Comparison of ENCODE assay signal across 15 cellular contexts in genomic region chr22:35335936-35336781, GRCh38. TPM values are rescaled to one million over a fixed set of nuclear protein-coding genes. Genes with fewer than 3 reads are reported as not detected.
DNase-seq lines count a peak whose midpoint lies in the region; ATAC-seq, FAIRE-seq and TF ChIP-seq lines count a peak whose summit lies in the region.
"Had no signal": no experiment of that assay in that cellular context is flagged by ENCODE, and none has a peak within 500 bp of the region (broad histone marks: within the 10 kb centered on the region; RNA-seq: fewer than 3 reads in every experiment).

No MANE protein-coding gene starts in this region.

- intact Hi-C loops in activated T-helper 2 cell treated with anti-CD3 and anti-CD28 coated beads, Interferon-gamma antibody, Interleukin-2, Interleukin-4, amounts not matched to agents 10 μg/mL and 5 μg/mL and 100 μg/mL, durations not matched to agents 14 hours and 24 hours and 36 hours (cut with micrococcal nuclease) = no loop called here

- H3K36me3 ChIP-seq in BE2C = peaks cover 26% of the 10 kb centered on the region
- H3K36me3 ChIP-seq: uterus had no signal

- no peak overlapping the region for H3K4me3 Mint-ChIP-seq in activated T-helper 2 cell treated with anti-CD3 and anti-CD28 coated beads, Interferon-gamma antibody, Interleukin-2, Interleukin-4, amounts not matched to agents 10 μg/mL and 5 μg/mL and 100 μg/mL, durations not matched to agents 14 hours and 24 hours and 36 hours (ENCODE audit: low read depth)

- H3K9me3 Mint-ChIP-seq in activated T-helper 2 cell treated with anti-CD3 and anti-CD28 coated beads, Interferon-gamma antibody, Interleukin-2, Interleukin-4, amounts not matched to agents 10 μg/mL and 5 μg/mL and 100 μg/mL, durations not matched to agents 14 hours and 24 hours and 36 hours = no peaks in the 10 kb centered on the region

- peaks cover 36% of the 10 kb centered on the region for H3K36me3 Mint-ChIP-seq in activated T-helper 2 cell treated with anti-CD3 and anti-CD28 coated beads, Interferon-gamma antibody, Interleukin-2, Interleukin-4, amounts not matched to agents 10 μg/mL and 5 μg/mL and 100 μg/mL, durations not matched to agents 14 hours and 24 hours and 36 hours (ENCODE audit: low read depth)

- in situ Hi-C loops in ACHN (cut with HindIII; ENCODE audit: low pct_ligation_motif_present, low pct_unique_long_range_greater_than_20kb, low sequenced_read_pairs) = no loop called here

- no peak for FAIRE-seq in D721Med (lab: Jason Lieb, UNC)
- FAIRE-seq: TTC549 had no signal

- peaks cover 30% of the 10 kb centered on the region for H3K4me1 Mint-ChIP-seq in activated T-helper 2 cell treated with anti-CD3 and anti-CD28 coated beads, Interferon-gamma antibody, Interleukin-2, Interleukin-4, amounts not matched to agents 10 μg/mL and 5 μg/mL and 100 μg/mL, durations not matched to agents 14 hours and 24 hours and 36 hours (ENCODE audit: low read depth)

- no peaks in the 10 kb centered on the region for H3K27me3 Mint-ChIP-seq in activated T-helper 2 cell treated with anti-CD3 and anti-CD28 coated beads, Interferon-gamma antibody, Interleukin-2, Interleukin-4, amounts not matched to agents 10 μg/mL and 5 μg/mL and 100 μg/mL, durations not matched to agents 14 hours and 24 hours and 36 hours (ENCODE audit: low read depth)

- H3K9me3 ChIP-seq in BE2C = no peaks in the 10 kb centered on the region
- H3K9me3 ChIP-seq: uterus had no signal

- no peak for TF ChIP-seq CTCF in BE2C (IDR thresholded peaks at IDR 0.05; ENCODE audit: low read depth, low read length)
- no peak for TF ChIP-seq CTCF in D721Med (IDR thresholded peaks at IDR 0.05; ENCODE audit: insufficient read depth, missing control alignments)

- H3K27ac Mint-ChIP-seq in activated T-helper 2 cell treated with anti-CD3 and anti-CD28 coated beads, Interferon-gamma antibody, Interleukin-2, Interleukin-4, amounts not matched to agents 10 μg/mL and 5 μg/mL and 100 μg/mL, durations not matched to agents 14 hours and 24 hours and 36 hours = peak overlapping the region; percentile 74

- H3K4me3 ChIP-seq in BE2C (ENCODE audit: low read depth, low read length) = no peak overlapping the region
- H3K4me3 ChIP-seq: uterus had no signal

- H3K4me1 ChIP-seq in BE2C = peaks cover 20% of the 10 kb centered on the region
- H3K4me1 ChIP-seq: uterus had no signal

- no peaks in the 10 kb centered on the region for H3K27me3 ChIP-seq in BE2C
- H3K27me3 ChIP-seq: uterus had no signal

- DNase-seq in BE2C (peak; percentile 40), GF-D8 (lab: John Stamatoyannopoulos, UW) (peak; percentile 3), left lobe of liver (ENCODE audit: low spot score) (no peak), NCI-H1694 treated with DMSO at 0.1 percent for 48 hours (lab: John Stamatoyannopoulos, UW) (no peak), D721Med (ENCODE audit: insufficient read length, low spot score) (no peak), kidney glomerular epithelial cell (lab: John Stamatoyannopoulos, UW) (no peak), ACHN (no peak)
- DNase-seq in activated T-helper 2 cell treated with anti-CD3 and anti-CD28 coated beads, Interferon-gamma antibody, Interleukin-2, Interleukin-4, amounts not matched to agents 10 μg/mL and 5 μg/mL and 100 μg/mL, durations not matched to agents 14 hours and 24 hours and 36 hours (ENCODE audit: low spot score) = peak; percentile 43
- DNase-seq: AML-193, amniotic stem cell, KG1, NCI-H187 treated with DMSO at 0.1 percent for 48 hours, NCI-H774, uterus had no signal

- peak; percentile 54 for ATAC-seq in left lobe of liver

RNA-seq across cellular contexts. Expression of gene TOM1, which starts 36.5 kb away (rescaled TPM):
- polyA plus RNA-seq in BE2C (2012; ENCODE audit: insufficient read depth, insufficient read length, low read depth) = 64.4 TPM
- total RNA-seq in activated T-helper 2 cell treated with anti-CD3 and anti-CD28 coated beads, Interferon-gamma antibody, Interleukin-2, Interleukin-4, amounts not matched to agents 10 μg/mL and 5 μg/mL and 100 μg/mL, durations not matched to agents 14 hours and 24 hours and 36 hours = 21.2 and 23.6 TPM in 2 replicates
- total RNA-seq in left lobe of liver = 49.1 TPM

RNA-seq across cellular contexts. Expression of gene HMOX1, which starts 44.7 kb away (rescaled TPM):
- polyA plus RNA-seq in BE2C (2012; ENCODE audit: insufficient read depth, insufficient read length, low read depth) = 9.9 TPM
- total RNA-seq in activated T-helper 2 cell treated with anti-CD3 and anti-CD28 coated beads, Interferon-gamma antibody, Interleukin-2, Interleukin-4, amounts not matched to agents 10 μg/mL and 5 μg/mL and 100 μg/mL, durations not matched to agents 14 hours and 24 hours and 36 hours = 1.0 and 1.3 TPM in 2 replicates
- 35.9 TPM for total RNA-seq in left lobe of liver

Comparison
In these comparisons a context has a peak if more than half of its experiments do, and no peak if none do; other contexts are left out.
1. DNase-seq: peak in BE2C (single experiment), GF-D8 (single experiment) and activated T-helper 2 cell treated with anti-CD3 and anti-CD28 coated beads, Interferon-gamma antibody, Interleukin-2, Interleukin-4, amounts not matched to agents 10 μg/mL and 5 μg/mL and 100 μg/mL, durations not matched to agents 14 hours and 24 hours and 36 hours (single experiment); none in left lobe of liver (single experiment), NCI-H1694 treated with DMSO at 0.1 percent for 48 hours (single experiment), D721Med (single experiment), kidney glomerular epithelial cell (single experiment) and ACHN (single experiment).
2. RNA of gene HMOX1, which starts 44.7 kb away (total RNA-seq): 35.9 TPM in left lobe of liver (single experiment); 1.0 to 1.3 TPM in activated T-helper 2 cell treated with anti-CD3 and anti-CD28 coated beads, Interferon-gamma antibody, Interleukin-2, Interleukin-4, amounts not matched to agents 10 μg/mL and 5 μg/mL and 100 μg/mL, durations not matched to agents 14 hours and 24 hours and 36 hours; every median in the first group is over 10 times any median in the second.